ENCODE assay signal across 28 cellular contexts in genomic region chr4:104166749-104167148, GRCh38.
"Had no signal": no experiment of that assay in that cellular context is flagged by ENCODE, and none has a peak within 500 bp of the region (broad histone marks: within the 10 kb centered on the region; RNA-seq: fewer than 3 reads in every experiment).

No MANE protein-coding gene starts in this region.

- H3K4me3 Mint-ChIP-seq: activated CD4-positive, alpha-beta memory T cell treated with anti-CD3 and anti-CD28 coated beads for 36 hours; activated CD4-positive, alpha-beta T cell treated with anti-CD3 and anti-CD28 coated beads for 36 hours; activated CD4-positive, alpha-beta T cell treated with anti-CD3 and anti-CD28 coated beads, Interleukin-2, amount 10 ng/mL, durations not matched to agents 24 days and 14 days; activated CD8-positive, alpha-beta memory T cell treated with anti-CD3 and anti-CD28 coated beads, Interleukin-2, amount 10 ng/mL, durations not matched to agents 7 days and 5 days; activated CD8-positive, alpha-beta T cell treated with anti-CD3 and anti-CD28 coated beads, Interleukin-2, amount 10 ng/mL, durations not matched to agents 7 days and 5 days; activated naive CD4-positive, alpha-beta T cell treated with anti-CD3 and anti-CD28 coated beads, Interleukin-2, amount 10 ng/mL, durations not matched to agents 7 days and 5 days; activated naive CD8-positive, alpha-beta T cell treated with anti-CD3 and anti-CD28 coated beads, Interleukin-2, amount 10 ng/mL, durations not matched to agents 7 days and 5 days; effector memory CD8-positive, alpha-beta T cell; T-helper 17 cell; T-helper 2 cell treated with Interferon-gamma antibody and Interleukin-4, amounts not matched to agents 5 μg/mL and 100 μg/mL, for 36 hours had no signal

- H3K27me3 Mint-ChIP-seq: activated CD4-positive, alpha-beta memory T cell treated with anti-CD3 and anti-CD28 coated beads for 36 hours; activated CD4-positive, alpha-beta T cell treated with anti-CD3 and anti-CD28 coated beads for 36 hours; activated CD4-positive, alpha-beta T cell treated with anti-CD3 and anti-CD28 coated beads, Interleukin-2, amount 10 ng/mL, durations not matched to agents 24 days and 14 days; activated CD8-positive, alpha-beta memory T cell treated with anti-CD3 and anti-CD28 coated beads, Interleukin-2, amount 10 ng/mL, durations not matched to agents 7 days and 5 days; activated naive CD4-positive, alpha-beta T cell treated with anti-CD3 and anti-CD28 coated beads, Interleukin-2, amount 10 ng/mL, durations not matched to agents 7 days and 5 days; activated naive CD8-positive, alpha-beta T cell treated with anti-CD3 and anti-CD28 coated beads, Interleukin-2, amount 10 ng/mL, durations not matched to agents 7 days and 5 days; effector memory CD8-positive, alpha-beta T cell; T-helper 17 cell had no signal

- DNase-seq: activated CD4-positive, alpha-beta memory T cell treated with anti-CD3 and anti-CD28 coated beads for 36 hours; activated CD4-positive, alpha-beta T cell treated with anti-CD3 and anti-CD28 coated beads for 36 hours; activated CD4-positive, alpha-beta T cell treated with anti-CD3 and anti-CD28 coated beads, Interleukin-2, amount 10 ng/mL, durations not matched to agents 24 days and 14 days; activated CD4-positive, CD25-positive, alpha-beta regulatory T cell; activated CD4-positive, CD25-positive, alpha-beta regulatory T cell treated with anti-CD3 and anti-CD28 coated beads, Interleukin-2, amount 50 U/mL, for 72 hours; activated CD8-positive, alpha-beta memory T cell treated with anti-CD3 and anti-CD28 coated beads, Interleukin-2, amount 10 ng/mL, durations not matched to agents 7 days and 5 days; activated CD8-positive, alpha-beta memory T cell treated with anti-CD3 and anti-CD28 coated beads, Interleukin-2, amount 50 U/mL, for 4 hours; activated CD8-positive, alpha-beta T cell treated with anti-CD3 and anti-CD28 coated beads, Interleukin-2, amount 10 ng/mL, durations not matched to agents 7 days and 5 days; activated gamma-delta T cell; activated naive CD4-positive, alpha-beta T cell; activated naive CD4-positive, alpha-beta T cell treated with anti-CD3 and anti-CD28 coated beads, Interleukin-2, amount 10 ng/mL, durations not matched to agents 7 days and 5 days; activated naive CD8-positive, alpha-beta T cell treated with anti-CD3 and anti-CD28 coated beads, Interleukin-2, amount 10 ng/mL, durations not matched to agents 7 days and 5 days; activated T-cell treated with anti-CD3 and anti-CD28 coated beads, Interleukin-2, amount 50 U/mL, for 1 hour; activated T-cell treated with anti-CD3 and anti-CD28 coated beads, Interleukin-2, amount 50 U/mL, for 48 hours; brain microvascular endothelial cell; cortex of kidney; dermis blood vessel endothelial cell; effector CD4-positive, alpha-beta T cell; effector memory CD8-positive, alpha-beta T cell; esophagus squamous epithelium; foreskin melanocyte; T-helper 1 cell; T-helper 17 cell; T1000 had no signal

- H3K36me3 ChIP-seq: ascending aorta, brain microvascular endothelial cell, esophagus squamous epithelium, gastroesophageal sphincter had no signal

- H3K36me3 Mint-ChIP-seq: activated CD4-positive, alpha-beta memory T cell treated with anti-CD3 and anti-CD28 coated beads for 36 hours; activated CD8-positive, alpha-beta memory T cell treated with anti-CD3 and anti-CD28 coated beads, Interleukin-2, amount 10 ng/mL, durations not matched to agents 7 days and 5 days; activated naive CD4-positive, alpha-beta T cell treated with anti-CD3 and anti-CD28 coated beads, Interleukin-2, amount 10 ng/mL, durations not matched to agents 7 days and 5 days; activated naive CD4-positive, alpha-beta T cell treated with anti-CD3 and anti-CD28 coated beads, Interleukin-2, amount 50 U/mL, for 72 hours; activated naive CD8-positive, alpha-beta T cell treated with anti-CD3 and anti-CD28 coated beads, Interleukin-2, amount 10 ng/mL, durations not matched to agents 7 days and 5 days had no signal

- H3K4me3 ChIP-seq: ascending aorta, esophagus squamous epithelium, gastroesophageal sphincter had no signal

- H3K27me3 ChIP-seq: ascending aorta, brain microvascular endothelial cell, esophagus squamous epithelium, gastroesophageal sphincter had no signal

- H3K9me3 ChIP-seq: ascending aorta, esophagus squamous epithelium, gastroesophageal sphincter had no signal

- H3K9me3 Mint-ChIP-seq: activated CD4-positive, alpha-beta memory T cell treated with anti-CD3 and anti-CD28 coated beads for 36 hours; activated naive CD8-positive, alpha-beta T cell treated with anti-CD3 and anti-CD28 coated beads, Interleukin-2, amount 10 ng/mL, durations not matched to agents 7 days and 5 days had no signal

- H3K27ac Mint-ChIP-seq: activated CD4-positive, alpha-beta memory T cell treated with anti-CD3 and anti-CD28 coated beads for 36 hours; activated CD4-positive, alpha-beta T cell treated with anti-CD3 and anti-CD28 coated beads for 36 hours; activated CD4-positive, alpha-beta T cell treated with anti-CD3 and anti-CD28 coated beads, Interleukin-2, amount 10 ng/mL, durations not matched to agents 24 days and 14 days; activated CD8-positive, alpha-beta memory T cell treated with anti-CD3 and anti-CD28 coated beads, Interleukin-2, amount 10 ng/mL, durations not matched to agents 7 days and 5 days; activated CD8-positive, alpha-beta T cell treated with anti-CD3 and anti-CD28 coated beads, Interleukin-2, amount 10 ng/mL, durations not matched to agents 7 days and 5 days; activated naive CD4-positive, alpha-beta T cell treated with anti-CD3 and anti-CD28 coated beads, Interleukin-2, amount 10 ng/mL, durations not matched to agents 7 days and 5 days; activated naive CD4-positive, alpha-beta T cell treated with anti-CD3 and anti-CD28 coated beads, Interleukin-2, amount 50 U/mL, for 72 hours; activated naive CD8-positive, alpha-beta T cell treated with anti-CD3 and anti-CD28 coated beads, Interleukin-2, amount 10 ng/mL, durations not matched to agents 7 days and 5 days; effector memory CD8-positive, alpha-beta T cell; T-helper 17 cell; T-helper 2 cell treated with Interferon-gamma antibody and Interleukin-4, amounts not matched to agents 5 μg/mL and 100 μg/mL, for 36 hours had no signal

- H3K4me1 Mint-ChIP-seq: activated CD4-positive, alpha-beta T cell treated with anti-CD3 and anti-CD28 coated beads for 36 hours; activated CD4-positive, alpha-beta T cell treated with anti-CD3 and anti-CD28 coated beads, Interleukin-2, amount 10 ng/mL, durations not matched to agents 24 days and 14 days; activated CD8-positive, alpha-beta memory T cell treated with anti-CD3 and anti-CD28 coated beads, Interleukin-2, amount 10 ng/mL, durations not matched to agents 7 days and 5 days; activated naive CD4-positive, alpha-beta T cell treated with anti-CD3 and anti-CD28 coated beads, Interleukin-2, amount 10 ng/mL, durations not matched to agents 7 days and 5 days; activated naive CD8-positive, alpha-beta T cell treated with anti-CD3 and anti-CD28 coated beads, Interleukin-2, amount 10 ng/mL, durations not matched to agents 7 days and 5 days; T-helper 17 cell had no signal

- H3K27ac ChIP-seq: ascending aorta, brain microvascular endothelial cell, esophagus squamous epithelium, gastroesophageal sphincter had no signal

- H3K4me1 ChIP-seq: ascending aorta, esophagus squamous epithelium, gastroesophageal sphincter had no signal

- ATAC-seq: activated CD4-positive, alpha-beta T cell treated with anti-CD3 and anti-CD28 coated beads for 36 hours; activated CD8-positive, alpha-beta memory T cell treated with anti-CD3 and anti-CD28 coated beads, Interleukin-2, amount 10 ng/mL, durations not matched to agents 7 days and 5 days; activated CD8-positive, alpha-beta T cell treated with anti-CD3 and anti-CD28 coated beads, Interleukin-2, amount 10 ng/mL, durations not matched to agents 7 days and 5 days; activated naive CD4-positive, alpha-beta T cell treated with anti-CD3 and anti-CD28 coated beads, Interleukin-2, amount 50 U/mL, for 72 hours; effector memory CD8-positive, alpha-beta T cell; gastroesophageal sphincter; T-helper 17 cell had no signal
